Comparison of ENCODE assay signal across 8 cellular contexts in genomic region chr14:104708606-104709268, GRCh38. TPM values are rescaled to one million over a fixed set of nuclear protein-coding genes. Genes with fewer than 3 reads are reported as not detected.
DNase-seq lines count a peak whose midpoint lies in the region; ATAC-seq and TF ChIP-seq lines count a peak whose summit lies in the region.

No MANE protein-coding gene starts in this region.

- H3K36me3 Mint-ChIP-seq in central memory CD8-positive, alpha-beta T cell (ENCODE audit: insufficient read depth), result no peaks in the 10 kb centered on the region

- no peak overlapping the region for H3K27ac Mint-ChIP-seq in central memory CD8-positive, alpha-beta T cell (ENCODE audit: low read depth)

- no peaks in the 10 kb centered on the region for H3K4me1 ChIP-seq in left lung

- TF ChIP-seq CTCF in left lung (IDR thresholded peaks at IDR 0.05), result peak; percentile 94 to 98

- H3K9me3 Mint-ChIP-seq in central memory CD8-positive, alpha-beta T cell, result no peaks in the 10 kb centered on the region

- no peaks in the 10 kb centered on the region for H3K27me3 Mint-ChIP-seq in central memory CD8-positive, alpha-beta T cell

- intact Hi-C loops in left lung (cut with DNase I), result loop anchor here (2.0 to 10.0 kb wide), 2 partner anchors 54 to 58 kb away; no protein-coding TSS in a partner anchor

- no peak overlapping the region for H3K27ac ChIP-seq in left lung

- H3K27me3 ChIP-seq in left lung, result no peaks in the 10 kb centered on the region

- no peaks in the 10 kb centered on the region for H3K9me3 ChIP-seq in left lung

- peaks cover 0 to 76% of the 10 kb centered on the region in 2 donors for H3K36me3 ChIP-seq in left lung

- H3K4me1 Mint-ChIP-seq in central memory CD8-positive, alpha-beta T cell, result peaks cover 5% of the 10 kb centered on the region

- peak; percentile 75 for ATAC-seq in central memory CD8-positive, alpha-beta T cell (replicated peaks; ENCODE audit: extremely low read depth, poor library complexity, severe bottlenecking)
- ATAC-seq in left lung (peak; percentile 85), HG02623 (IDR thresholded peaks at IDR 0.05; ENCODE audit: unreplicated experiment) (no peak)

- peak; percentile 90 for DNase-seq in AG20443 (ENCODE audit: low spot score)
- DNase-seq in GM19240 (ENCODE audit: insufficient read length, low spot score), result peak; percentile 99
- DNase-seq in NCI-H1694 (lab: John Stamatoyannopoulos, UW), result peak; percentile 91
- peak; percentile 74 for DNase-seq in activated CD4-positive, CD25-positive, alpha-beta regulatory T cell treated with anti-CD3 and anti-CD28 coated beads, Interleukin-2, amount 50 U/mL, for 72 hours
- peak; percentile 49 to 66 for DNase-seq in central memory CD8-positive, alpha-beta T cell (ENCODE audit: low spot score in 2 of 2)
- no peak for DNase-seq in left lung
- peak; percentile 45 for DNase-seq in stimulated activated CD8-positive, alpha-beta memory T cell treated with anti-CD3 and anti-CD28 coated beads, Interleukin-12 subunit alpha, Interleukin-12 subunit beta, amount 100 ng/mL, for 1 hour (ENCODE audit: low read depth)

- no peak overlapping the region for H3K4me3 Mint-ChIP-seq in central memory CD8-positive, alpha-beta T cell

- no peak overlapping the region for H3K4me3 ChIP-seq in left lung

RNA-seq across cellular contexts. Expression of gene ADSS1, which starts 15.3 kb away (rescaled TPM):
- total RNA-seq in left lung, result 1 to 10 TPM; 5.2 to 5.3 TPM

RNA-seq across cellular contexts. Expression of gene INF2, which starts 19.3 kb away (rescaled TPM):
- total RNA-seq in left lung, result 100 to 1,000 TPM; 111 to 120 TPM

RNA-seq across cellular contexts. Expression of gene SIVA1, which starts 44.2 kb away (rescaled TPM):
- total RNA-seq in left lung, result 10 to 100 TPM; 59.2 to 69.5 TPM

Comparison
In these comparisons a context has a peak if more than half of its experiments do, and no peak if none do; other contexts are left out.
1. DNase-seq: peak in AG20443 (single experiment), GM19240 (single experiment), NCI-H1694 (single experiment), activated CD4-positive, CD25-positive, alpha-beta regulatory T cell treated with anti-CD3 and anti-CD28 coated beads, Interleukin-2, amount 50 U/mL, for 72 hours (single experiment), central memory CD8-positive, alpha-beta T cell (2 of 2) and stimulated activated CD8-positive, alpha-beta memory T cell treated with anti-CD3 and anti-CD28 coated beads, Interleukin-12 subunit alpha, Interleukin-12 subunit beta, amount 100 ng/mL, for 1 hour (single experiment); none in left lung (0 of 2).